Comparison of ENCODE assay signal across 15 cellular contexts in the genomic region with DNA sequence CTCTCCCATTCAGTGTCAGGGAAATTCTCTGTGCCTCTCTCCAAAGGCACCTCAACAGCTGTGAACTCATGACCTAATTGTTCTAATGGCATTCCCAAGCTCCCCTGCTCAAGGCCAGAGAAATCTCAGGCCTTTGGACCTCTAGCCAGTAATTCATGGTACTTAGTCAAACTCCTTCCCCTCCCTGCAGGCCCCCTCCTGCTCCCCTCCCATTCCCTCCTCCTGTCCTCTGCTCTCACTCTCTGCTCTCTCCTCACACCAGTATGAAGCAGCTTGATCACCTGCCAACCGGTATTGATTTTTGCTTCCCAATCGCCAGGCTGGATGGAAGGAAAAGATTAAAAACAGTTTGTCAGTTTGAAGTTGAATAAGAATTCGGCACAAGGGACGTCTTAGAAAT.
"Had no signal": no experiment of that assay in that cellular context is flagged by ENCODE, and none has a peak within 500 bp of the region (broad histone marks: within the 10 kb centered on the region; RNA-seq: fewer than 3 reads in every experiment).

No MANE protein-coding gene starts in this region.

- H3K9me3 ChIP-seq: ascending aorta, tibial nerve, vagina had no signal

- H3K27ac Mint-ChIP-seq: activated CD4-positive, alpha-beta memory T cell treated with anti-CD3 and anti-CD28 coated beads for 36 hours; activated naive CD8-positive, alpha-beta T cell treated with anti-CD3 and anti-CD28 coated beads, Interleukin-2, amount 50 U/mL, for 24 hours; activated T-cell treated with anti-CD3 and anti-CD28 coated beads, Interleukin-2, amount 50 U/mL, for 72 hours; memory B cell; stimulated activated effector memory CD8-positive, alpha-beta T cell treated with anti-CD3 and anti-CD28 coated beads, Interleukin-12 subunit alpha, Interleukin-12 subunit beta, amount 100 ng/mL, for 72 hours had no signal

- H3K27me3 Mint-ChIP-seq: activated CD4-positive, alpha-beta memory T cell treated with anti-CD3 and anti-CD28 coated beads for 36 hours; memory B cell had no signal

- H3K4me3 ChIP-seq: ascending aorta, cardiac muscle cell, smooth muscle cell, tibial nerve, vagina had no signal

- H3K36me3 Mint-ChIP-seq: activated CD4-positive, alpha-beta memory T cell treated with anti-CD3 and anti-CD28 coated beads for 36 hours; memory B cell; stimulated activated effector memory CD8-positive, alpha-beta T cell treated with anti-CD3 and anti-CD28 coated beads, Interleukin-12 subunit alpha, Interleukin-12 subunit beta, amount 100 ng/mL, for 72 hours had no signal

- ATAC-seq: activated naive CD8-positive, alpha-beta T cell treated with anti-CD3 and anti-CD28 coated beads, Interleukin-2, amount 50 U/mL, for 24 hours; activated T-cell treated with anti-CD3 and anti-CD28 coated beads, Interleukin-2, amount 50 U/mL, for 72 hours; esophagus mucosa; left colon; stimulated activated effector memory CD8-positive, alpha-beta T cell treated with anti-CD3 and anti-CD28 coated beads, Interleukin-12 subunit alpha, Interleukin-12 subunit beta, amount 100 ng/mL, for 72 hours had no signal

- H3K36me3 ChIP-seq: ascending aorta, cardiac muscle cell, tibial nerve, vagina had no signal

- H3K27ac ChIP-seq: ascending aorta, cardiac muscle cell, tibial nerve, vagina had no signal

- FAIRE-seq: endometrium had no signal

- H3K4me1 Mint-ChIP-seq: activated naive CD8-positive, alpha-beta T cell treated with anti-CD3 and anti-CD28 coated beads, Interleukin-2, amount 50 U/mL, for 24 hours; memory B cell; stimulated activated effector memory CD8-positive, alpha-beta T cell treated with anti-CD3 and anti-CD28 coated beads, Interleukin-12 subunit alpha, Interleukin-12 subunit beta, amount 100 ng/mL, for 72 hours had no signal

- H3K4me3 Mint-ChIP-seq: activated CD4-positive, alpha-beta memory T cell treated with anti-CD3 and anti-CD28 coated beads for 36 hours; activated naive CD8-positive, alpha-beta T cell treated with anti-CD3 and anti-CD28 coated beads, Interleukin-2, amount 50 U/mL, for 24 hours; activated T-cell treated with anti-CD3 and anti-CD28 coated beads, Interleukin-2, amount 50 U/mL, for 72 hours; memory B cell; neural crest cell; stimulated activated effector memory CD8-positive, alpha-beta T cell treated with anti-CD3 and anti-CD28 coated beads, Interleukin-12 subunit alpha, Interleukin-12 subunit beta, amount 100 ng/mL, for 72 hours had no signal

- H3K27me3 ChIP-seq: ascending aorta, cardiac muscle cell, tibial nerve, vagina had no signal

- DNase-seq: activated CD4-positive, alpha-beta memory T cell treated with anti-CD3 and anti-CD28 coated beads for 36 hours; activated CD4-positive, alpha-beta T cell treated with anti-CD3 and anti-CD28 coated beads for 1 hour; activated naive CD8-positive, alpha-beta T cell treated with anti-CD3 and anti-CD28 coated beads, Interleukin-2, amount 50 U/mL, for 24 hours; activated T-cell treated with anti-CD3 and anti-CD28 coated beads, Interleukin-2, amount 50 U/mL, for 72 hours; left colon had no signal

- H3K4me1 ChIP-seq: ascending aorta, tibial nerve, vagina had no signal
